ENCODE assay signal across 20 cellular contexts in genomic region chr12:114656906-114657596, GRCh38. TPM values are rescaled to one million over a fixed set of nuclear protein-coding genes. Genes with fewer than 3 reads are reported as not detected.
DNase-seq lines count a peak whose midpoint lies in the region; ATAC-seq and TF ChIP-seq lines count a peak whose summit lies in the region.
"Had no signal": no experiment of that assay in that cellular context is flagged by ENCODE, and none has a peak within 500 bp of the region (broad histone marks: within the 10 kb centered on the region; RNA-seq: fewer than 3 reads in every experiment).

No MANE protein-coding gene starts in this region.

- H3K27me3 ChIP-seq in HUES6 (ENCODE audit: control insufficient read depth, insufficient read depth, low read length) (peaks cover 19% of the 10 kb centered on the region; the same call in 1 of the 2 replicates), upper lobe of left lung (no peaks in the 10 kb centered on the region)
- H3K27me3 ChIP-seq: BE2C, suprapubic skin had no signal

- no peak for TF ChIP-seq EP300 in upper lobe of left lung (IDR thresholded peaks at IDR 0.05)

- H3K9me3 ChIP-seq in HUES6 (ENCODE audit: control insufficient read depth, insufficient read depth, low read depth, low read length): no peaks in the 10 kb centered on the region
- H3K9me3 ChIP-seq in upper lobe of left lung: no peaks in the 10 kb centered on the region
- H3K9me3 ChIP-seq: BE2C, heart left ventricle, SK-N-SH, spleen, suprapubic skin had no signal

- H3K27ac ChIP-seq in HUES6 (ENCODE audit: low read depth, low read length): peak overlapping the region; percentile 17; the same call in 1 of the 2 replicates
- H3K27ac ChIP-seq in upper lobe of left lung: peak overlapping the region in 3 of 4 donors; percentile 4 to 40 (median 35)
- H3K27ac ChIP-seq: heart left ventricle, spleen, suprapubic skin had no signal

- no peak overlapping the region for H3K4me3 ChIP-seq in HUES6 (ENCODE audit: low read depth, low read length)
- no peak overlapping the region for H3K4me3 ChIP-seq in upper lobe of left lung
- H3K4me3 ChIP-seq: GM12878, heart left ventricle, spleen, suprapubic skin had no signal

- ATAC-seq in left lobe of liver (peak; percentile 36), upper lobe of left lung (ENCODE audit: low FRiP score in 2 of 2) (no peak), HG03460 (IDR thresholded peaks at IDR 0.05; ENCODE audit: unreplicated experiment) (no peak)
- ATAC-seq: activated CD4-positive, alpha-beta T cell treated with anti-CD3 and anti-CD28 coated beads for 36 hours; GM12878; heart left ventricle; natural killer cell; Panc1 had no signal

- no peak for TF ChIP-seq POLR2A in upper lobe of left lung (IDR thresholded peaks at IDR 0.05)

- TF ChIP-seq CTCF in upper lobe of left lung (IDR thresholded peaks at IDR 0.05): no peak

- peak; percentile 12 for DNase-seq in NCI-H510A (lab: John Stamatoyannopoulos, UW)
- DNase-seq in left lobe of liver (ENCODE audit: low spot score): no peak
- DNase-seq in upper lobe of left lung: no peak
- DNase-seq in NCI-H1417 treated with DMSO at 0.1 percent for 48 hours (lab: John Stamatoyannopoulos, UW): no peak
- no peak for DNase-seq in stimulated activated CD4-positive, alpha-beta T cell treated with anti-CD3 and anti-CD28 coated beads, Interleukin-2, amount 100 ng/mL, for 24 hours
- DNase-seq: activated CD4-positive, alpha-beta T cell treated with anti-CD3 and anti-CD28 coated beads for 36 hours; amniotic stem cell; BE2C; GDM1; heart left ventricle; natural killer cell; NCI-H187 treated with DMSO at 0.1 percent for 48 hours; SK-N-SH; spleen; T1000 had no signal

- WGBS in upper lobe of left lung, 2 donors: 76 to 84% methylated on average over 8 of the region's 8 CpGs

- no peak overlapping the region for H3K9ac ChIP-seq in HUES6 (ENCODE audit: low read length)
- H3K9ac ChIP-seq: SK-N-SH had no signal

- peaks cover 39% of the 10 kb centered on the region for H3K4me1 ChIP-seq in HUES6 (ENCODE audit: control insufficient read depth, insufficient read depth, low read length)
- no peaks in the 10 kb centered on the region for H3K4me1 ChIP-seq in upper lobe of left lung
- H3K4me1 ChIP-seq: BE2C, heart left ventricle, spleen, suprapubic skin had no signal

- no peaks in the 10 kb centered on the region for H3K36me3 ChIP-seq in HUES6 (ENCODE audit: control insufficient read depth, insufficient read depth, low read length)
- no peaks in the 10 kb centered on the region for H3K36me3 ChIP-seq in upper lobe of left lung
- H3K36me3 ChIP-seq: BE2C, heart left ventricle, spleen, suprapubic skin had no signal

RNA-seq across cellular contexts. Expression of gene TBX3, which starts 26.9 kb away (rescaled TPM):
- total RNA-seq in left lobe of liver (37.2 TPM), upper lobe of left lung (100 to 1,000 TPM in 1 of 6 donors, 10 to 100 TPM in 5; 29.5 to 107 (median 36.2) TPM)
- total RNA-seq: activated CD4-positive, alpha-beta T cell treated with anti-CD3 and anti-CD28 coated beads for 36 hours had no signal
